Comparison of ENCODE assay signal across 10 cellular contexts in the genomic region with DNA sequence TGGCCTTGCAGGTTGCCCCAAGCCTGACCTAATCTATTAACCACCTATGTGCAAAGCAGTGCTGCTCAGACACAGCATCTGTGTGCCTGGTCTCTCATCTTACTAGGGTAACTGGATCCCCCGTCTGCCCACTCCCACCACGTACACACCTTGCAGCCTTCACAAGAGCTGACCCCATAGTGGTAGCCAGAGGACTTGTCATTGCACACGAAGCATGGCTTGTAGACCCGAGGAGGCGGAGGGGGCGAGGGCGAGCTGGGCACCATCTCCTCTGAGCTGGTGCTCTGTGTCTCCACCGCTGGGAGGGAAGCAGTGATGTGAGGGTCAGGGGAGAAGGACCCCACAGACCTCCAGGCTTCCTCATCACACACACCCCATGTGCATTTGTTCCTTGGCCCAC. TPM values are rescaled to one million over a fixed set of nuclear protein-coding genes. Genes with fewer than 3 reads are reported as not detected.
A peak's percentile ranks its signal among the peaks of the same experiment; 100 is the strongest.
DNase-seq lines count a peak whose midpoint lies in the region; ATAC-seq lines count a peak whose summit lies in the region.
"Had no signal": no experiment of that assay in that cellular context is flagged by ENCODE, and none has a peak within 500 bp of the region (broad histone marks: within the 10 kb centered on the region; RNA-seq: fewer than 3 reads in every experiment).

No MANE protein-coding gene starts in this region.

- H3K4me1 Mint-ChIP-seq in CD4-positive, alpha-beta memory T cell = peaks cover 43 to 85% (median 68%) of the 10 kb centered on the region in 4 donors
- peaks cover 82% of the 10 kb centered on the region for H3K4me1 Mint-ChIP-seq in activated CD8-positive, alpha-beta T cell treated with anti-CD3 and anti-CD28 coated beads, Interleukin-2, amount 10 ng/mL, durations not matched to agents 7 days and 5 days (ENCODE audit: low read depth)
- peaks cover 41 to 78% (median 65%) of the 10 kb centered on the region in 7 donors for H3K4me1 Mint-ChIP-seq in naive thymus-derived CD4-positive, alpha-beta T cell

- H3K36me3 ChIP-seq in CD4-positive, alpha-beta memory T cell (ENCODE audit: insufficient read depth, low read length) = peaks cover 47% of the 10 kb centered on the region
- H3K36me3 ChIP-seq in naive thymus-derived CD4-positive, alpha-beta T cell (ENCODE audit: control insufficient read depth in 2 of 3, insufficient read depth in 3 of 3, low read length in 3 of 3) = peaks cover 0 to 60% (median 0%) of the 10 kb centered on the region in 3 experiments

- CTCF ChIA-PET in CD4-positive, alpha-beta memory T cell (lab: Charles Lee; ENCODE audit: partially characterized antibody) = interaction anchor here (0.8 to 12.8 kb wide), 16 partner anchors 10 to 130 kb away, joined by 3 to 339 read pairs (median 17); a partner anchor contains a TSS
- CTCF ChIA-PET in activated CD8-positive, alpha-beta T cell treated with anti-CD3 and anti-CD28 coated beads, Interleukin-2, amount 10 ng/mL, durations not matched to agents 7 days and 5 days (lab: Charles Lee) = interaction anchor here (1.0 to 15.1 kb wide), 9 partner anchors 14 to 107 kb away, joined by 3 to 401 read pairs (median 24); a partner anchor contains a TSS
- CTCF ChIA-PET in naive thymus-derived CD4-positive, alpha-beta T cell (lab: Charles Lee) = interaction anchor here (0.9 to 14.6 kb wide), 10 partner anchors 16 to 82 kb away, joined by 4 to 159 read pairs (median 10); a partner anchor contains a TSS

- no peak overlapping the region for H3K4me3 ChIP-seq in CD4-positive, alpha-beta memory T cell (ENCODE audit: low read length in 2 of 2)
- H3K4me3 ChIP-seq in naive thymus-derived CD4-positive, alpha-beta T cell (ENCODE audit: low read length) = no peak overlapping the region
- H3K4me3 ChIP-seq: suprapubic skin had no signal

- H3K9me3 Mint-ChIP-seq in CD4-positive, alpha-beta memory T cell = no peaks in the 10 kb centered on the region
- H3K9me3 Mint-ChIP-seq in activated CD8-positive, alpha-beta T cell treated with anti-CD3 and anti-CD28 coated beads, Interleukin-2, amount 10 ng/mL, durations not matched to agents 7 days and 5 days (ENCODE audit: insufficient read depth) = no peaks in the 10 kb centered on the region
- H3K9me3 Mint-ChIP-seq in naive thymus-derived CD4-positive, alpha-beta T cell = peaks cover 0 to 3% (median 0%) of the 10 kb centered on the region in 11 donors

- peak overlapping the region; percentile 24 for H3K27ac ChIP-seq in CD4-positive, alpha-beta memory T cell (ENCODE audit: low read depth, low read length)
- peak overlapping the region; percentile 78 for H3K27ac ChIP-seq in naive thymus-derived CD4-positive, alpha-beta T cell (ENCODE audit: low read depth, low read length)
- H3K27ac ChIP-seq: suprapubic skin had no signal

- H3K27ac Mint-ChIP-seq in CD4-positive, alpha-beta memory T cell = peak overlapping the region; percentile 72 to 97 (median 81)
- peak overlapping the region; percentile 90 for H3K27ac Mint-ChIP-seq in activated CD8-positive, alpha-beta T cell treated with anti-CD3 and anti-CD28 coated beads, Interleukin-2, amount 10 ng/mL, durations not matched to agents 7 days and 5 days
- peak overlapping the region; percentile 58 to 96 (median 86) for H3K27ac Mint-ChIP-seq in naive thymus-derived CD4-positive, alpha-beta T cell

- no peak for DNase-seq in CD4-positive, alpha-beta memory T cell
- DNase-seq in activated CD8-positive, alpha-beta T cell treated with anti-CD3 and anti-CD28 coated beads, Interleukin-2, amount 10 ng/mL, durations not matched to agents 7 days and 5 days = no peak
- DNase-seq in naive thymus-derived CD4-positive, alpha-beta T cell = no peak
- DNase-seq in stimulated activated naive CD8-positive, alpha-beta T cell treated with anti-CD3 and anti-CD28 coated beads, Interleukin-15, Interleukin-2, amounts not matched to agents 100 U/mL and 50 U/mL, for 24 hours = no peak
- DNase-seq in OCI-M1 (lab: John Stamatoyannopoulos, UW) (no peak), NCI-H1930 (lab: John Stamatoyannopoulos, UW) (no peak)
- DNase-seq: Kasumi-1, occipital lobe, SHP77 had no signal

- intact Hi-C loops in CD4-positive, alpha-beta memory T cell (cut with micrococcal nuclease) = no loop called here
- intact Hi-C loops in naive thymus-derived CD4-positive, alpha-beta T cell (cut with micrococcal nuclease) = no loop called here

- no peaks in the 10 kb centered on the region for H3K27me3 ChIP-seq in CD4-positive, alpha-beta memory T cell (ENCODE audit: insufficient read depth, low read length)
- no peaks in the 10 kb centered on the region for H3K27me3 ChIP-seq in naive thymus-derived CD4-positive, alpha-beta T cell (ENCODE audit: control insufficient read depth in 2 of 2, insufficient read depth in 2 of 2, low read length in 2 of 2)
- H3K27me3 ChIP-seq: suprapubic skin had no signal

- H3K36me3 Mint-ChIP-seq in CD4-positive, alpha-beta memory T cell = peaks cover 46 to 75% of the 10 kb centered on the region in 2 donors
- H3K36me3 Mint-ChIP-seq in activated CD8-positive, alpha-beta T cell treated with anti-CD3 and anti-CD28 coated beads, Interleukin-2, amount 10 ng/mL, durations not matched to agents 7 days and 5 days (ENCODE audit: low read depth) = peaks cover 80% of the 10 kb centered on the region
- peaks cover 5 to 53% (median 12%) of the 10 kb centered on the region in 5 donors for H3K36me3 Mint-ChIP-seq in naive thymus-derived CD4-positive, alpha-beta T cell

- no peak for ATAC-seq in activated CD8-positive, alpha-beta T cell treated with anti-CD3 and anti-CD28 coated beads, Interleukin-2, amount 10 ng/mL, durations not matched to agents 7 days and 5 days
- no peak for ATAC-seq in naive thymus-derived CD4-positive, alpha-beta T cell
- ATAC-seq in stimulated activated naive CD8-positive, alpha-beta T cell treated with anti-CD3 and anti-CD28 coated beads, Interleukin-15, Interleukin-2, amounts not matched to agents 100 U/mL and 50 U/mL, for 24 hours = no peak

- no peaks in the 10 kb centered on the region for H3K27me3 Mint-ChIP-seq in CD4-positive, alpha-beta memory T cell
- no peaks in the 10 kb centered on the region for H3K27me3 Mint-ChIP-seq in activated CD8-positive, alpha-beta T cell treated with anti-CD3 and anti-CD28 coated beads, Interleukin-2, amount 10 ng/mL, durations not matched to agents 7 days and 5 days (ENCODE audit: low read depth)
- no peaks in the 10 kb centered on the region for H3K27me3 Mint-ChIP-seq in naive thymus-derived CD4-positive, alpha-beta T cell

- H3K4me1 ChIP-seq in CD4-positive, alpha-beta memory T cell (ENCODE audit: insufficient read depth, low read length) = peaks cover 73% of the 10 kb centered on the region
- peaks cover 29 to 30% of the 10 kb centered on the region in 2 donors for H3K4me1 ChIP-seq in naive thymus-derived CD4-positive, alpha-beta T cell (ENCODE audit: control insufficient read depth in 2 of 2, insufficient read depth in 2 of 2, low read length in 2 of 2)

- H3K4me3 Mint-ChIP-seq in CD4-positive, alpha-beta memory T cell = peak overlapping the region in 3 of 8 donors; percentile 41 to 94 (median 61)
- H3K4me3 Mint-ChIP-seq in activated CD8-positive, alpha-beta T cell treated with anti-CD3 and anti-CD28 coated beads, Interleukin-2, amount 10 ng/mL, durations not matched to agents 7 days and 5 days = no peak overlapping the region
- peak overlapping the region in 3 of 10 donors; percentile 97 to 100 (median 100) for H3K4me3 Mint-ChIP-seq in naive thymus-derived CD4-positive, alpha-beta T cell

- POLR2A ChIA-PET in CD4-positive, alpha-beta memory T cell (lab: Charles Lee; ENCODE audit: partially characterized antibody) = interaction anchor here (1.1 to 27.7 kb wide), 11 partner anchors 6 to 109 kb away, joined by 3 to 463 read pairs (median 16); a partner anchor contains a TSS
- POLR2A ChIA-PET in activated CD8-positive, alpha-beta T cell treated with anti-CD3 and anti-CD28 coated beads, Interleukin-2, amount 10 ng/mL, durations not matched to agents 7 days and 5 days (lab: Charles Lee) = interaction anchor here (1.1 to 9.6 kb wide), 4 partner anchors 7 to 77 kb away, joined by 3 to 88 read pairs (median 25); a partner anchor contains a TSS
- POLR2A ChIA-PET in naive thymus-derived CD4-positive, alpha-beta T cell (lab: Charles Lee) = interaction anchor here (0.9 to 8.6 kb wide), 10 partner anchors 10 to 129 kb away, joined by 4 to 103 read pairs (median 5); a partner anchor contains a TSS

- H3K9me3 ChIP-seq in CD4-positive, alpha-beta memory T cell (ENCODE audit: control insufficient read depth in 1 of 2, low read length in 2 of 2) = no peaks in the 10 kb centered on the region
- H3K9me3 ChIP-seq in naive thymus-derived CD4-positive, alpha-beta T cell (ENCODE audit: control insufficient read depth in 2 of 3, low read length in 3 of 3) = no peaks in the 10 kb centered on the region
- H3K9me3 ChIP-seq: suprapubic skin had no signal

RNA-seq across cellular contexts. Expression of a gene that starts 8.4 kb away (rescaled TPM):
- total RNA-seq in CD4-positive, alpha-beta memory T cell = 100 to 1,000 TPM; 382 to 397 TPM
- 100 to 1,000 TPM; 271 to 374 TPM for polyA plus RNA-seq in CD4-positive, alpha-beta memory T cell
- 100 to 1,000 TPM; 500 to 503 TPM for total RNA-seq in activated CD8-positive, alpha-beta T cell treated with anti-CD3 and anti-CD28 coated beads, Interleukin-2, amount 10 ng/mL, durations not matched to agents 7 days and 5 days
- 100 to 1,000 TPM; 208 to 760 (median 408) TPM for total RNA-seq in naive thymus-derived CD4-positive, alpha-beta T cell
- 100 to 1,000 TPM; 191 to 205 TPM for polyA plus RNA-seq in naive thymus-derived CD4-positive, alpha-beta T cell
- total RNA-seq: occipital lobe had no signal

RNA-seq across cellular contexts. Expression of a gene that starts 16.5 kb away (rescaled TPM):
- total RNA-seq in CD4-positive, alpha-beta memory T cell = 10 to 100 TPM; 84.7 to 86.0 TPM
- 10 to 100 TPM; 13.2 to 25.1 TPM for polyA plus RNA-seq in CD4-positive, alpha-beta memory T cell
- total RNA-seq in activated CD8-positive, alpha-beta T cell treated with anti-CD3 and anti-CD28 coated beads, Interleukin-2, amount 10 ng/mL, durations not matched to agents 7 days and 5 days = 10 to 100 TPM; 44.1 to 45.9 TPM
- total RNA-seq in naive thymus-derived CD4-positive, alpha-beta T cell = 10 to 100 TPM; 22.4 to 73.1 (median 57.4) TPM
- 10 to 100 TPM in 1 of 2 donors, 1 to 10 TPM in 1; 6.4 to 17.2 TPM for polyA plus RNA-seq in naive thymus-derived CD4-positive, alpha-beta T cell

RNA-seq across cellular contexts. Expression of a gene that starts 34.8 kb away (rescaled TPM):
- 10 to 100 TPM; 62.5 to 64.2 TPM for total RNA-seq in CD4-positive, alpha-beta memory T cell
- 1 to 10 TPM; 1.1 to 2.9 TPM for polyA plus RNA-seq in CD4-positive, alpha-beta memory T cell
- 10 to 100 TPM; 15.7 to 17.0 TPM for total RNA-seq in activated CD8-positive, alpha-beta T cell treated with anti-CD3 and anti-CD28 coated beads, Interleukin-2, amount 10 ng/mL, durations not matched to agents 7 days and 5 days
- total RNA-seq in naive thymus-derived CD4-positive, alpha-beta T cell = 10 to 100 TPM; 34.1 to 76.3 (median 69.1) TPM
- 1 to 10 TPM; 1.3 to 2.1 TPM for polyA plus RNA-seq in naive thymus-derived CD4-positive, alpha-beta T cell

RNA-seq across cellular contexts. Expression of a gene that starts 35.0 kb away (rescaled TPM):
- total RNA-seq in CD4-positive, alpha-beta memory T cell = 100 to 1,000 TPM; 109 to 113 TPM
- polyA plus RNA-seq in CD4-positive, alpha-beta memory T cell = 1 to 10 TPM in 1 of 2 donors, under 1 TPM in 1; 0.90 to 3.5 TPM
- total RNA-seq in activated CD8-positive, alpha-beta T cell treated with anti-CD3 and anti-CD28 coated beads, Interleukin-2, amount 10 ng/mL, durations not matched to agents 7 days and 5 days = 10 to 100 TPM; 28.2 to 31.4 TPM
- total RNA-seq in naive thymus-derived CD4-positive, alpha-beta T cell = 100 to 1,000 TPM in 2 of 5 experiments, 10 to 100 TPM in 3; 37.2 to 135 (median 49.5) TPM
- 1 to 10 TPM; 3.6 to 3.8 TPM for polyA plus RNA-seq in naive thymus-derived CD4-positive, alpha-beta T cell

RNA-seq across cellular contexts. Expression of a gene that starts 52.6 kb away (rescaled TPM):
- under 1 TPM; 0.20 to 0.55 TPM for total RNA-seq in CD4-positive, alpha-beta memory T cell
- under 1 TPM in 1 of 2 donors, not detected in 1; 0.16 TPM for polyA plus RNA-seq in CD4-positive, alpha-beta memory T cell
- 100 to 1,000 TPM; 126 TPM for total RNA-seq in activated CD8-positive, alpha-beta T cell treated with anti-CD3 and anti-CD28 coated beads, Interleukin-2, amount 10 ng/mL, durations not matched to agents 7 days and 5 days
- 10 to 100 TPM in 1 of 5 experiments, 1 to 10 TPM in 2, under 1 TPM in 2; 0.08 to 65.4 (median 1.1) TPM for total RNA-seq in naive thymus-derived CD4-positive, alpha-beta T cell
- not detected for polyA plus RNA-seq in naive thymus-derived CD4-positive, alpha-beta T cell
